ENCODE assay signal across 21 cellular contexts in the genomic region with DNA sequence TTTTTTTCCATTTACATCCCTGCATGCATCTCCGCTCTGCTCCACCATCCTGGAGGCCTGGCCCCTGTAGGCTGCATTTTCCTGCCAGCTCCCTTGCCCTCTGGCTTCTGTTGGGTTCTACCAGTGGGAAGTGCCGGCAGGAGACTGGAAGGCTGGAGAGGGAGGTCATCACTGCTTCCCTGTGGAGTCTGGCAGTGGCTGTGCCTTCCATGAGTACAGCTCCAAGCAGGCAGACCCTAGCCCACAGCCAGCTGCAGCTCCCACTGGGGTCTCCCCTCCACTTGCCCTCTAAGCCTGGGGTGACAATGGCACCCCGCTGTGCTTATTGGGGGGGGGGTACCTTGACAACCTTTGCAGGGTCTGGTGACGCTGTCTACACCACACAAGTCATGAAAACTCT.
"Had no signal": no experiment of that assay in that cellular context is flagged by ENCODE, and none has a peak within 500 bp of the region (broad histone marks: within the 10 kb centered on the region; RNA-seq: fewer than 3 reads in every experiment).

No MANE protein-coding gene starts in this region.

- H3K4me3 ChIP-seq: testis had no signal

- ATAC-seq: esophagus mucosa; naive thymus-derived CD8-positive, alpha-beta T cell; sciatic nerve; T-helper 17 cell had no signal

- H3K27me3 ChIP-seq: testis had no signal

- H3K4me1 ChIP-seq: testis had no signal

- H3K9me3 ChIP-seq: left ventricle myocardium inferior, testis had no signal

- H3K9me3 Mint-ChIP-seq: activated CD4-positive, alpha-beta memory T cell treated with anti-CD3 and anti-CD28 coated beads for 36 hours; activated naive CD4-positive, alpha-beta T cell treated with anti-CD3 and anti-CD28 coated beads for 36 hours; activated naive CD8-positive, alpha-beta T cell treated with anti-CD3 and anti-CD28 coated beads, Interleukin-2, amount 10 ng/mL, durations not matched to agents 7 days and 5 days; mesothelial cell of epicardium; naive thymus-derived CD8-positive, alpha-beta T cell; type B pancreatic cell had no signal

- H3K4me3 Mint-ChIP-seq: activated CD4-positive, alpha-beta memory T cell treated with anti-CD3 and anti-CD28 coated beads for 36 hours; activated naive CD4-positive, alpha-beta T cell treated with anti-CD3 and anti-CD28 coated beads for 36 hours; activated naive CD8-positive, alpha-beta T cell treated with anti-CD3 and anti-CD28 coated beads, Interleukin-2, amount 10 ng/mL, durations not matched to agents 7 days and 5 days; mesothelial cell of epicardium; naive thymus-derived CD8-positive, alpha-beta T cell; T-helper 17 cell; type B pancreatic cell had no signal

- H3K27me3 Mint-ChIP-seq: activated CD4-positive, alpha-beta memory T cell treated with anti-CD3 and anti-CD28 coated beads for 36 hours; activated naive CD8-positive, alpha-beta T cell treated with anti-CD3 and anti-CD28 coated beads, Interleukin-2, amount 10 ng/mL, durations not matched to agents 7 days and 5 days; naive thymus-derived CD8-positive, alpha-beta T cell; type B pancreatic cell had no signal

- H3K27ac Mint-ChIP-seq: activated CD4-positive, alpha-beta memory T cell treated with anti-CD3 and anti-CD28 coated beads for 36 hours; activated naive CD4-positive, alpha-beta T cell treated with anti-CD3 and anti-CD28 coated beads for 36 hours; activated naive CD8-positive, alpha-beta T cell treated with anti-CD3 and anti-CD28 coated beads, Interleukin-2, amount 10 ng/mL, durations not matched to agents 7 days and 5 days; mesothelial cell of epicardium; naive thymus-derived CD8-positive, alpha-beta T cell; T-helper 17 cell had no signal

- H3K4me1 Mint-ChIP-seq: activated naive CD8-positive, alpha-beta T cell treated with anti-CD3 and anti-CD28 coated beads, Interleukin-2, amount 10 ng/mL, durations not matched to agents 7 days and 5 days; naive thymus-derived CD8-positive, alpha-beta T cell; T-helper 17 cell had no signal

- H3K36me3 Mint-ChIP-seq: activated CD4-positive, alpha-beta memory T cell treated with anti-CD3 and anti-CD28 coated beads for 36 hours; activated naive CD8-positive, alpha-beta T cell treated with anti-CD3 and anti-CD28 coated beads, Interleukin-2, amount 10 ng/mL, durations not matched to agents 7 days and 5 days; mesothelial cell of epicardium; naive thymus-derived CD8-positive, alpha-beta T cell; type B pancreatic cell had no signal

- H3K36me3 ChIP-seq: left ventricle myocardium inferior had no signal

- DNase-seq: activated CD4-positive, alpha-beta memory T cell treated with anti-CD3 and anti-CD28 coated beads for 36 hours; activated CD4-positive, alpha-beta T cell treated with anti-CD3 and anti-CD28 coated beads for 48 hours; activated CD4-positive, CD25-positive, alpha-beta regulatory T cell; activated effector memory CD4-positive, alpha-beta T cell treated with Interleukin-2 at 50 U/mL for 16 hours; activated naive CD4-positive, alpha-beta T cell treated with anti-CD3 and anti-CD28 coated beads for 36 hours; activated naive CD8-positive, alpha-beta T cell treated with anti-CD3 and anti-CD28 coated beads, Interleukin-2, amount 10 ng/mL, durations not matched to agents 7 days and 5 days; activated T-cell treated with anti-CD3 and anti-CD28 coated beads, Interleukin-2, amount 50 U/mL, for 48 hours; amniotic stem cell; cortex of kidney; left ventricle myocardium inferior; naive thymus-derived CD8-positive, alpha-beta T cell; small intestine; stimulated activated CD4-positive, alpha-beta T cell treated with anti-CD3 and anti-CD28 coated beads, Interleukin-15, amount 100 ng/mL, for 24 hours; stimulated activated naive CD4-positive, alpha-beta T cell; SW 1271; T-helper 17 cell; testis had no signal

- H3K27ac ChIP-seq: testis had no signal
